ENCODE assay signal across 21 cellular contexts in the genomic region with DNA sequence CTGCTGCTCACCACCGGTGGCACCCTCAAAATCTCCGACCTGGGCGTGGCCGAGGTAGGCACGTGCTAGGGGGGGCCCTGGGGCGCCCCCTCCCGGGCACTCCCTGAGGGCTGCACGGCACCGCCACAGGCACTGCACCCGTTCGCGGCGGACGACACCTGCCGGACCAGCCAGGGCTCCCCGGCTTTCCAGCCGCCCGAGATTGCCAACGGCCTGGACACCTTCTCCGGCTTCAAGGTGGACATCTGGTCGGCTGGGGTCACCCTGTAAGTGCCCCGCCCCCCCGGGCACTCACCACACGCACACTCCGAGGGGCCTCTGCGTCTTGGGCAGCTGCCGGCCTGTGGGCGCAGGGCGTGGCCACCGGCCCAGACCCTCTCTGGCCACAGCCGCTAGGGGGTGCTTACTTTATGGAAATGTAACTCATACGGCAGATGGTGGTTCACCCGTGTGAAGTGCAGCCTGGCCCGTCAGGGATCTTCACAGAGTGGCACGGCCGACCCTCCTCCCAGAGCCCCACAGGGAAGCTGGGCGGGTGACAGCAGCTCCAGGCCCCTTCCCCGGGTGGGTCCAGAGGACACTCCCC. TPM values are rescaled to one million over a fixed set of nuclear protein-coding genes. Genes with fewer than 3 reads are reported as not detected.
DNase-seq lines count a peak whose midpoint lies in the region; ATAC-seq, FAIRE-seq and TF ChIP-seq lines count a peak whose summit lies in the region.
"Had no signal": no experiment of that assay in that cellular context is flagged by ENCODE, and none has a peak within 500 bp of the region (broad histone marks: within the 10 kb centered on the region; RNA-seq: fewer than 3 reads in every experiment).

No MANE protein-coding gene starts in this region.

- ATAC-seq in GM21360 (IDR thresholded peaks at IDR 0.05; ENCODE audit: unreplicated experiment) (no peak), GM18498 (IDR thresholded peaks at IDR 0.05; ENCODE audit: unreplicated experiment) (no peak)
- ATAC-seq: PC-3 had no signal

- POLR2A ChIA-PET in RWPE1 (lab: Yijun Ruan, JAX; ENCODE audit: low non-redundant PET) = no interaction called here

- no peak for DNase-seq in AG09309 (ENCODE audit: low read depth)
- DNase-seq in RWPE1 (ENCODE audit: low spot score) = no peak
- DNase-seq in fibroblast of the aortic adventitia (ENCODE audit: low read depth) = no peak
- no peak for DNase-seq in Kasumi-1 (lab: John Stamatoyannopoulos, UW)
- DNase-seq in RCC 7860 (ENCODE audit: low spot score) = no peak
- DNase-seq: activated CD4-positive, alpha-beta T cell treated with anti-CD3 and anti-CD28 coated beads, Interleukin-2, amount 10 ng/mL, durations not matched to agents 24 days and 14 days; activated naive CD4-positive, alpha-beta T cell; AML-193; amygdala; COR-L47; cortex of kidney; foreskin melanocyte; NCI-H1092 treated with DMSO at 0.1 percent for 48 hours; NCI-H69; PC-3; retina; stomach had no signal

- no peak for FAIRE-seq in RCC 7860 (lab: Jason Lieb, UNC)
- FAIRE-seq: endothelial cell of umbilical vein had no signal

- TF ChIP-seq CTCF in AG09309 (IDR thresholded peaks at IDR 0.05; ENCODE audit: control insufficient read depth, insufficient read depth, low read depth, low read length, missing control alignments) = peak; percentile 32
- TF ChIP-seq CTCF in GM12875 (IDR thresholded peaks at IDR 0.05; ENCODE audit: borderline replicate concordance, insufficient read depth, low read depth, low read length) = peak; percentile 28; the same call in 1 of the 2 replicates
- no peak for TF ChIP-seq CTCF in RWPE1 (conservative IDR thresholded peaks at IDR 0.05; ENCODE audit: low read depth)
- TF ChIP-seq CTCF in fibroblast of the aortic adventitia (IDR thresholded peaks at IDR 0.05; ENCODE audit: insufficient read depth, low read length) = peak; percentile 21

- peak overlapping the region; percentile 98 for H3K27ac ChIP-seq in RWPE1

- H3K4me3 ChIP-seq in AG09309 (ENCODE audit: control insufficient read depth, low read depth, low read length) = no peak overlapping the region
- H3K4me3 ChIP-seq in GM12875 (ENCODE audit: low read depth, low read length) = no peak overlapping the region
- no peak overlapping the region for H3K4me3 ChIP-seq in fibroblast of the aortic adventitia (ENCODE audit: low read depth, low read length)
- H3K4me3 ChIP-seq: stomach had no signal

- CTCF ChIA-PET in RWPE1 (lab: Yijun Ruan, JAX) = interaction anchor here (0.5 to 1.3 kb wide), 4 partner anchors 9 to 731 kb away, joined by 3 to 4 read pairs (median 3); no protein-coding TSS in a partner anchor

RNA-seq across cellular contexts. Expression of a gene that starts 15.0 kb away (rescaled TPM):
- total RNA-seq in fibroblast of the aortic adventitia (ENCODE audit: low replicate concordance) = 54.1 and 84.1 TPM in 2 replicates

RNA-seq across cellular contexts. Expression of a gene that starts 17.3 kb away (rescaled TPM):
- total RNA-seq in fibroblast of the aortic adventitia (ENCODE audit: low replicate concordance) = 2.3 and 3.1 TPM in 2 replicates

RNA-seq across cellular contexts. Expression of a gene that starts 21.0 kb away (rescaled TPM):
- 15.7 and 55.6 TPM in 2 replicates for total RNA-seq in fibroblast of the aortic adventitia (ENCODE audit: low replicate concordance)

RNA-seq across cellular contexts. Expression of a gene that starts 27.8 kb away (rescaled TPM):
- 23.2 and 32.5 TPM in 2 replicates for total RNA-seq in fibroblast of the aortic adventitia (ENCODE audit: low replicate concordance)

RNA-seq across cellular contexts. Expression of a gene that starts 46.5 kb away (rescaled TPM):
- total RNA-seq in fibroblast of the aortic adventitia (ENCODE audit: low replicate concordance) = 18.5 and 41.2 TPM in 2 replicates
